ENCODE assay signal across 9 cellular contexts in the genomic region with DNA sequence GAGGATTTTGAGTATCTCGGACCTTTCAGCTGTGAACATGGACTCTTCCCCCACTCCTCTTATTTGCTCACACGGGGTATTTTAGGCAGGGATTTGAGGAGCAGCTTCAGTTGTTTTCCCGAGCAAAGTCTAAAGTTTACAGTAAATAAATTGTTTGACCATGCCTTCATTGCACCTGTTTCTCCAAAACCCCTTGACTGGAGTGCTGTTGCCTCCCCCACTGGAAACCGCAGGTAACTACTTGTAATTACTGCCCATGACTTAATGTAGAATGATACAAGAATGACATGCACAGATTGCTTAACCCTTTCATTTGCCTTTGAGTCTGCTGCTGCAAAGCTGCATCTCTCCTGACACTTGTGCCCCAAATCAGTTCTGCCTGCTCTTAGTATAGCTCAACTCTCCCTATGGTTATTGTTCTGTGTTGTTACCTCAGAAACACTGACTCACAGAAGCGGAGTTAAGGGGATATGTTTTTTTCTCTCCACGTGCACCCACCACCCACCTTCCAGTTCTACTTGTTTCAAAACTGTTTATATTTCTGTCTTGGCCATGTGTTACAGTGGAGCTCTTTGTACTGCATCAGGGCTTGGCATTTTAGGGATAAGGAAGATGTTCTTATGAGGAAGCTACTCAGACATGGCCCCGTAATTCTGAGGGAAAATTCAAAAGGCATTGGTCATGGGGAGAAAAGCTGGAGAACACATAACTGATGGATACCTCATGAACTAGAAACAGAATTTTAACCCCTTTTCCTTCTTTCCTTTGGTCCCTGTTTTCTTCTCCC. TPM values are rescaled to one million over a fixed set of nuclear protein-coding genes. Genes with fewer than 3 reads are reported as not detected.
DNase-seq lines count a peak whose midpoint lies in the region; FAIRE-seq and TF ChIP-seq lines count a peak whose summit lies in the region.
"Had no signal": no experiment of that assay in that cellular context is flagged by ENCODE, and none has a peak within 500 bp of the region (broad histone marks: within the 10 kb centered on the region; RNA-seq: fewer than 3 reads in every experiment).

No MANE protein-coding gene starts in this region.

- no peaks in the 10 kb centered on the region for H3F3A ChIP-seq in Loucy (ENCODE audit: low read depth)

- H3K4me2 ChIP-seq in Loucy (ENCODE audit: low read depth, low read length, poor library complexity, severe bottlenecking), result no peak overlapping the region

- H3K36me3 Mint-ChIP-seq in Calu3 (ENCODE audit: insufficient read depth, unreplicated experiment) (peaks cover 74% of the 10 kb centered on the region), neural crest cell (ENCODE audit: low read depth) (no peaks in the 10 kb centered on the region)

- no peaks in the 10 kb centered on the region for H3K27me3 ChIP-seq in Loucy (ENCODE audit: insufficient read depth, low read length, poor library complexity, severe bottlenecking)
- H3K27me3 ChIP-seq in colonic mucosa, result no peaks in the 10 kb centered on the region

- H3K9me3 Mint-ChIP-seq in Calu3 (ENCODE audit: low read depth, unreplicated experiment) (no peaks in the 10 kb centered on the region), neural crest cell (no peaks in the 10 kb centered on the region)

- H3K4me1 ChIP-seq in Loucy (ENCODE audit: insufficient read depth, low read length, poor library complexity, severe bottlenecking) (no peaks in the 10 kb centered on the region), colonic mucosa (no peaks in the 10 kb centered on the region)

- H3K79me2 ChIP-seq in Loucy (ENCODE audit: insufficient read depth, low read length), result no peaks in the 10 kb centered on the region

- no peak for TF ChIP-seq POLR2A in GM12892 (IDR thresholded peaks at IDR 0.05; ENCODE audit: low read depth, low read length)

- H3K4me1 Mint-ChIP-seq in Calu3 (ENCODE audit: low read depth, unreplicated experiment) (peaks cover 35% of the 10 kb centered on the region), neural crest cell (peaks cover 10% of the 10 kb centered on the region)

- CTCF ChIA-PET in Calu3 (lab: Charles Lee), result interaction anchor here (0.6 to 2.3 kb wide), 7 partner anchors 13 to 1477 kb away, joined by 3 to 8 read pairs (median 3); no protein-coding TSS in a partner anchor

- peak overlapping the region; percentile 88 for H3K4me3 Mint-ChIP-seq in Calu3 (ENCODE audit: low read depth, unreplicated experiment)
- peak overlapping the region; percentile 63 for H3K4me3 Mint-ChIP-seq in neural crest cell

- no peak overlapping the region for H3K9ac ChIP-seq in Loucy (ENCODE audit: low read depth, low read length, poor library complexity, severe bottlenecking)
- H3K9ac ChIP-seq in colonic mucosa (ENCODE audit: low read depth in 2 of 2, low read length in 2 of 2), result peak overlapping the region in 1 of 2 donors; percentile 22

- H3K9me3 ChIP-seq in Loucy (ENCODE audit: insufficient read depth, low read depth, low read length) (no peaks in the 10 kb centered on the region), colonic mucosa (no peaks in the 10 kb centered on the region)

- H2AFZ ChIP-seq in Loucy (ENCODE audit: low read length), result no peak overlapping the region

- H3K36me3 ChIP-seq in Loucy (ENCODE audit: insufficient read depth, low read length), result no peaks in the 10 kb centered on the region
- H3K36me3 ChIP-seq in colonic mucosa, result no peaks in the 10 kb centered on the region

- H3K27ac Mint-ChIP-seq in Calu3 (ENCODE audit: unreplicated experiment) (peak overlapping the region; percentile 79), neural crest cell (ENCODE audit: unreplicated experiment) (no peak overlapping the region)

- intact Hi-C loops in Calu3 (cut with micrococcal nuclease; ENCODE audit: unreplicated experiment) (loop anchor here (1.0 to 5.0 kb wide), 6 partner anchors 84 to 386 kb away; no protein-coding TSS in a partner anchor), colonic mucosa (cut with DNase I) (no loop called here)

- H3K27ac ChIP-seq in colonic mucosa, result no peak overlapping the region

- TF ChIP-seq CTCF in Calu3 (IDR thresholded peaks at IDR 0.05; ENCODE audit: unreplicated experiment) (peak; percentile 48), Loucy (conservative IDR thresholded peaks at IDR 0.05; ENCODE audit: low read length) (0 out of 2 replicates have a peak, but pooled peaks have one; percentile 10), colonic mucosa (IDR thresholded peaks at IDR 0.05) (no peak), neural crest cell (conservative IDR thresholded peaks at IDR 0.05) (no peak)

- peak; percentile 58 for DNase-seq in Calu3
- no peak for DNase-seq in colonic mucosa
- DNase-seq in neural crest cell (ENCODE audit: low read depth, low spot score), result no peak
- DNase-seq in stimulated activated naive CD4-positive, alpha-beta T cell treated with Interleukin-2 at 50 U/mL for 16 hours (lab: John Stamatoyannopoulos, UW), result no peak
- DNase-seq in NCI-H128 (lab: John Stamatoyannopoulos, UW; ENCODE audit: unreplicated experiment), result no peak
- DNase-seq in stimulated activated naive CD4-positive, alpha-beta T cell (lab: John Stamatoyannopoulos, UW), result no peak
- DNase-seq in GM12892 (ENCODE audit: insufficient read length), result no peak
- DNase-seq: activated CD8-positive, alpha-beta memory T cell treated with anti-CD3 and anti-CD28 coated beads, Interleukin-2, amount 50 U/mL, for 48 hours had no signal

- no peaks in the 10 kb centered on the region for H3K9me2 ChIP-seq in Loucy (replicated peaks; ENCODE audit: low read depth, low read length)

- no peak for FAIRE-seq in GM12892 (lab: Jason Lieb, UNC)

- no peaks in the 10 kb centered on the region for H3K27me3 Mint-ChIP-seq in Calu3 (ENCODE audit: unreplicated experiment)
- H3K27me3 Mint-ChIP-seq in neural crest cell (ENCODE audit: low read depth), result peaks cover 82% of the 10 kb centered on the region

- H3K4me3 ChIP-seq in Loucy (ENCODE audit: low read length, poor library complexity, severe bottlenecking) (no peak overlapping the region), colonic mucosa (peak overlapping the region; percentile 6)

- no peaks in the 10 kb centered on the region for H4K20me1 ChIP-seq in Loucy (ENCODE audit: insufficient read depth, low read length, poor library complexity, severe bottlenecking)

- BruUV-seq in Calu3 (replicated peaks; lab: Mats Ljungman, UMichigan), result no TSS peak

RNA-seq across cellular contexts. Expression of gene ADRB2, which starts 2.2 kb away (rescaled TPM):
- total RNA-seq in Calu3 (2022) (16.6 and 16.9 TPM in 2 replicates), colonic mucosa (1 to 10 TPM in 1 of 2 donors, under 1 TPM in 1; 0.94 to 1.2 TPM), neural crest cell (0.11 and 0.16 TPM in 2 replicates)
- not detected for polyA plus RNA-seq in GM12892 (2012; ENCODE audit: missing spikeins)

Comparison
In these comparisons a context has a peak if more than half of its experiments do, and no peak if none do; other contexts are left out.
1. CTCF ChIP-seq: peak in Calu3 (single experiment) and Loucy (single experiment); none in colonic mucosa (single experiment) and neural crest cell (single experiment).